Comparison of ENCODE assay signal across 21 cellular contexts in the genomic region with DNA sequence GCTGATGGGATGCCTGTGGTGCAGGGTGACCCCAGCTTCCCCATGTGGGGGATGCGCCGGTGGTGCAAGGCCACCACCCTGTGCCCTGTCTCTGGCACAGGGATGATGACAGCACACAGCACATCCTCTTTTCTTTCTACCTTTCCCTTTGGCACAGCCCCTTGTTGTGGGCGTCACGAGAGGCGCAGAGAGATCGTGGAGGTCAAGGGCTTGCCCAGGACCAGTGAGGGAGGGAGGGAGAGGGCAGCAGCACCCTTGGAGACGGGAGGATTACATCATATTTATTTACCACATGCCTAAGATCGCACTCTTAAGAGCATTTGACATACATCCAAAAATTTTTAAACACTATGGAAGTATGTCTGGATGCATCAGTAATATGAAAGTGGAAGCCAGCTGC. TPM values are rescaled to one million over a fixed set of nuclear protein-coding genes. Genes with fewer than 3 reads are reported as not detected.
DNase-seq lines count a peak whose midpoint lies in the region; ATAC-seq and TF ChIP-seq lines count a peak whose summit lies in the region.
"Had no signal": no experiment of that assay in that cellular context is flagged by ENCODE, and none has a peak within 500 bp of the region (broad histone marks: within the 10 kb centered on the region; RNA-seq: fewer than 3 reads in every experiment).

No MANE protein-coding gene starts in this region.

- no peak for TF ChIP-seq CTCF in brain (conservative IDR thresholded peaks at IDR 0.05)
- TF ChIP-seq CTCF in heart right ventricle (IDR thresholded peaks at IDR 0.05), result no peak
- TF ChIP-seq CTCF in psoas muscle (IDR thresholded peaks at IDR 0.05), result no peak
- no peak for TF ChIP-seq CTCF in PC-3 (conservative IDR thresholded peaks at IDR 0.05; ENCODE audit: low read depth, low read length)

- H3K9me3 Mint-ChIP-seq in brain, result no peaks in the 10 kb centered on the region
- no peaks in the 10 kb centered on the region for H3K9me3 Mint-ChIP-seq in activated T-helper 2 cell treated with anti-CD3 and anti-CD28 coated beads, Interferon-gamma antibody, Interleukin-2, Interleukin-4, amounts not matched to agents 10 μg/mL and 5 μg/mL and 100 μg/mL, durations not matched to agents 14 hours and 24 hours and 36 hours
- H3K9me3 Mint-ChIP-seq: activated naive CD8-positive, alpha-beta T cell treated with anti-CD3 and anti-CD28 coated beads, Interleukin-2, amount 50 U/mL, for 24 hours; activated T-cell treated with anti-CD3 and anti-CD28 coated beads, Interleukin-2, amount 50 U/mL, for 72 hours had no signal

- no peaks in the 10 kb centered on the region for H3K27me3 Mint-ChIP-seq in brain
- peaks cover 2% of the 10 kb centered on the region for H3K27me3 Mint-ChIP-seq in activated T-helper 2 cell treated with anti-CD3 and anti-CD28 coated beads, Interferon-gamma antibody, Interleukin-2, Interleukin-4, amounts not matched to agents 10 μg/mL and 5 μg/mL and 100 μg/mL, durations not matched to agents 14 hours and 24 hours and 36 hours (ENCODE audit: low read depth)
- H3K27me3 Mint-ChIP-seq: activated naive CD8-positive, alpha-beta T cell treated with anti-CD3 and anti-CD28 coated beads, Interleukin-2, amount 50 U/mL, for 24 hours had no signal

- H3K36me3 Mint-ChIP-seq in brain, result peaks cover 6% of the 10 kb centered on the region
- no peaks in the 10 kb centered on the region for H3K36me3 Mint-ChIP-seq in activated T-helper 2 cell treated with anti-CD3 and anti-CD28 coated beads, Interferon-gamma antibody, Interleukin-2, Interleukin-4, amounts not matched to agents 10 μg/mL and 5 μg/mL and 100 μg/mL, durations not matched to agents 14 hours and 24 hours and 36 hours (ENCODE audit: low read depth)

- H3K4me1 Mint-ChIP-seq in brain, result peaks cover 21% of the 10 kb centered on the region
- peaks cover 7% of the 10 kb centered on the region for H3K4me1 Mint-ChIP-seq in activated T-helper 2 cell treated with anti-CD3 and anti-CD28 coated beads, Interferon-gamma antibody, Interleukin-2, Interleukin-4, amounts not matched to agents 10 μg/mL and 5 μg/mL and 100 μg/mL, durations not matched to agents 14 hours and 24 hours and 36 hours (ENCODE audit: low read depth)

- H3K4me2 ChIP-seq in BLaER1 (peak overlapping the region; percentile 99), PC-3 (ENCODE audit: low read length) (no peak overlapping the region)
- H3K4me2 ChIP-seq: hepatocyte, SK-N-SH had no signal

- no TSS peak for BruUV-seq in PC-3 (replicated peaks; lab: Mats Ljungman, UMichigan)

- H3K9ac ChIP-seq in BLaER1 (0 out of 2 replicates have a peak overlapping the region, but pooled peaks have one; percentile 15), rectal smooth muscle tissue (ENCODE audit: low read length) (no peak overlapping the region), PC-3 (ENCODE audit: low read length) (no peak overlapping the region)
- H3K9ac ChIP-seq: SK-N-SH had no signal

- H3K4me3 Mint-ChIP-seq in brain, result no peak overlapping the region
- H3K4me3 Mint-ChIP-seq in activated T-helper 2 cell treated with anti-CD3 and anti-CD28 coated beads, Interferon-gamma antibody, Interleukin-2, Interleukin-4, amounts not matched to agents 10 μg/mL and 5 μg/mL and 100 μg/mL, durations not matched to agents 14 hours and 24 hours and 36 hours (ENCODE audit: low read depth), result no peak overlapping the region
- H3K4me3 Mint-ChIP-seq: activated naive CD8-positive, alpha-beta T cell treated with anti-CD3 and anti-CD28 coated beads, Interleukin-2, amount 50 U/mL, for 24 hours; activated T-cell treated with anti-CD3 and anti-CD28 coated beads, Interleukin-2, amount 50 U/mL, for 72 hours had no signal

- H3K4me3 ChIP-seq in BLaER1 (no peak overlapping the region), heart right ventricle (no peak overlapping the region), rectal smooth muscle tissue (ENCODE audit: low read length) (no peak overlapping the region), psoas muscle (no peak overlapping the region), PC-3 (ENCODE audit: low read length) (no peak overlapping the region)
- H3K4me3 ChIP-seq: hepatocyte, thyroid gland had no signal

- no peaks in the 10 kb centered on the region for H3K9me3 ChIP-seq in BLaER1
- no peaks in the 10 kb centered on the region for H3K9me3 ChIP-seq in heart right ventricle
- H3K9me3 ChIP-seq in psoas muscle, result no peaks in the 10 kb centered on the region
- no peaks in the 10 kb centered on the region for H3K9me3 ChIP-seq in PC-3 (ENCODE audit: low read length)
- H3K9me3 ChIP-seq: SK-N-SH, thyroid gland had no signal

- no peaks in the 10 kb centered on the region for H3F3A ChIP-seq in PC-3 (ENCODE audit: low read length, unreplicated experiment)

- H3K27ac ChIP-seq in BLaER1, result peak overlapping the region; percentile 38; the same call in 1 of the 2 replicates
- peak overlapping the region; percentile 18 to 70 (median 36) for H3K27ac ChIP-seq in heart right ventricle
- peak overlapping the region; percentile 82 for H3K27ac ChIP-seq in rectal smooth muscle tissue (ENCODE audit: low read depth, low read length)
- H3K27ac ChIP-seq in psoas muscle, result no peak overlapping the region
- H3K27ac ChIP-seq in PC-3 (ENCODE audit: low read length), result no peak overlapping the region
- H3K27ac ChIP-seq: hepatocyte had no signal

- H2AFZ ChIP-seq in PC-3 (ENCODE audit: low read length), result no peak overlapping the region
- H2AFZ ChIP-seq: hepatocyte had no signal

- no peaks in the 10 kb centered on the region for H3K9me2 ChIP-seq in PC-3 (replicated peaks; ENCODE audit: low read length)
- H3K9me2 ChIP-seq: SK-N-SH had no signal

- WGBS in heart right ventricle, 2 donors, result 51 to 72% methylated on average over 8 of the region's 8 CpGs
- 65 to 84% (median 71%) methylated on average over 8 of the region's 8 CpGs for WGBS in psoas muscle, 3 donors

- DNase-seq in heart right ventricle (no peak), psoas muscle (no peak), PC-3 (no peak)
- no peak for DNase-seq in activated T-helper 2 cell treated with anti-CD3 and anti-CD28 coated beads, Interferon-gamma antibody, Interleukin-2, Interleukin-4, amounts not matched to agents 10 μg/mL and 5 μg/mL and 100 μg/mL, durations not matched to agents 14 hours and 24 hours and 36 hours (ENCODE audit: low spot score)
- DNase-seq in stimulated activated naive CD8-positive, alpha-beta T cell treated with anti-CD3 and anti-CD28 coated beads, Interleukin-15, Interleukin-2, amounts not matched to agents 100 U/mL and 50 U/mL, for 24 hours, result no peak
- DNase-seq: activated CD4-positive, alpha-beta T cell treated with anti-CD3 and anti-CD28 coated beads, Interleukin-2, amount 50 U/mL, for 48 hours; activated naive CD8-positive, alpha-beta T cell treated with anti-CD3 and anti-CD28 coated beads, Interleukin-2, amount 50 U/mL, for 24 hours; activated T-cell treated with anti-CD3 and anti-CD28 coated beads, Interleukin-2, amount 50 U/mL, for 72 hours; COR-L47; GDM1; MV-4-11; NCI-H2081 treated with DMSO at 0.1 percent for 48 hours; NCI-H526; OCI-M1; SK-N-SH; stimulated activated CD4-positive, alpha-beta T cell treated with anti-CD3 and anti-CD28 coated beads, Interleukin-2, amount 100 ng/mL, for 24 hours; thyroid gland had no signal

- peaks cover 57% of the 10 kb centered on the region for H4K20me1 ChIP-seq in BLaER1
- H4K20me1 ChIP-seq in PC-3 (ENCODE audit: low read length), result no peaks in the 10 kb centered on the region

- no peaks in the 10 kb centered on the region for H3K79me2 ChIP-seq in PC-3 (ENCODE audit: low read length)

- no peaks in the 10 kb centered on the region for H3K27me3 ChIP-seq in BLaER1
- H3K27me3 ChIP-seq in heart right ventricle, result no peaks in the 10 kb centered on the region
- H3K27me3 ChIP-seq in rectal smooth muscle tissue (ENCODE audit: control insufficient read depth, insufficient read depth, low read length), result no peaks in the 10 kb centered on the region
- no peaks in the 10 kb centered on the region for H3K27me3 ChIP-seq in psoas muscle (ENCODE audit: insufficient read depth in 3 of 3, low read length in 2 of 3)
- H3K27me3 ChIP-seq in PC-3 (ENCODE audit: low read length), result no peaks in the 10 kb centered on the region
- H3K27me3 ChIP-seq: hepatocyte, thyroid gland had no signal

- H3K4me1 ChIP-seq in BLaER1 (peaks cover 79% of the 10 kb centered on the region), heart right ventricle (peaks cover 26 to 60% (median 47%) of the 10 kb centered on the region in 9 donors), rectal smooth muscle tissue (ENCODE audit: control insufficient read depth, insufficient read depth, low read length) (peaks cover 13% of the 10 kb centered on the region), psoas muscle (no peaks in the 10 kb centered on the region), PC-3 (ENCODE audit: insufficient read depth, low read length) (no peaks in the 10 kb centered on the region)

- intact Hi-C loops in heart right ventricle (cut with DNase I), result no loop called here
- intact Hi-C loops in activated T-helper 2 cell treated with anti-CD3 and anti-CD28 coated beads, Interferon-gamma antibody, Interleukin-2, Interleukin-4, amounts not matched to agents 10 μg/mL and 5 μg/mL and 100 μg/mL, durations not matched to agents 14 hours and 24 hours and 36 hours (cut with micrococcal nuclease), result no loop called here
- intact Hi-C loops in psoas muscle (cut with DNase I), result no loop called here
- intact Hi-C loops in PC-3 (cut with micrococcal nuclease), result no loop called here

- H3K36me3 ChIP-seq in BLaER1, result peaks cover 55% of the 10 kb centered on the region
- H3K36me3 ChIP-seq in heart right ventricle, result peaks cover 0 to 71% (median 4%) of the 10 kb centered on the region in 9 donors
- peaks cover 2% of the 10 kb centered on the region for H3K36me3 ChIP-seq in rectal smooth muscle tissue (ENCODE audit: control insufficient read depth, insufficient read depth, low read length)
- H3K36me3 ChIP-seq in psoas muscle (ENCODE audit: insufficient read depth in 1 of 2, low read depth in 1 of 2), result peaks cover 0 to 23% of the 10 kb centered on the region in 2 donors
- 0 out of 2 replicates have a peak, but pooled peaks cover 2% of the 10 kb centered on the region for H3K36me3 ChIP-seq in PC-3 (ENCODE audit: low read depth, low read length)

- H3K27ac Mint-ChIP-seq in brain, result peak overlapping the region; percentile 2 to 75 (median 62)
- H3K27ac Mint-ChIP-seq in activated T-helper 2 cell treated with anti-CD3 and anti-CD28 coated beads, Interferon-gamma antibody, Interleukin-2, Interleukin-4, amounts not matched to agents 10 μg/mL and 5 μg/mL and 100 μg/mL, durations not matched to agents 14 hours and 24 hours and 36 hours, result no peak overlapping the region
- H3K27ac Mint-ChIP-seq: activated naive CD8-positive, alpha-beta T cell treated with anti-CD3 and anti-CD28 coated beads, Interleukin-2, amount 50 U/mL, for 24 hours; activated T-cell treated with anti-CD3 and anti-CD28 coated beads, Interleukin-2, amount 50 U/mL, for 72 hours had no signal

- ATAC-seq in heart right ventricle (peak in 1 of 8 donors; percentile 24), psoas muscle (no peak), PC-3 (no peak)
- no peak for ATAC-seq in stimulated activated naive CD8-positive, alpha-beta T cell treated with anti-CD3 and anti-CD28 coated beads, Interleukin-15, Interleukin-2, amounts not matched to agents 100 U/mL and 50 U/mL, for 24 hours
- ATAC-seq: activated naive CD8-positive, alpha-beta T cell treated with anti-CD3 and anti-CD28 coated beads, Interleukin-2, amount 50 U/mL, for 24 hours; activated T-cell treated with anti-CD3 and anti-CD28 coated beads, Interleukin-2, amount 50 U/mL, for 72 hours had no signal

- CTCF ChIA-PET in PC-3 (lab: Charles Lee), result no interaction called here

- POLR2A ChIA-PET in PC-3 (lab: Charles Lee; ENCODE audit: unreplicated experiment), result no interaction called here

RNA-seq across cellular contexts. Expression of gene WFS1, which starts 12.6 kb away (rescaled TPM):
- polyA plus RNA-seq in brain (ENCODE audit: insufficient read depth, low read depth, low replicate concordance) (39.2 TPM), heart right ventricle (10 to 100 TPM; 35.0 to 58.7 TPM), psoas muscle (10 to 100 TPM in 1 of 3 donors, 1 to 10 TPM in 2; 5.9 to 13.2 (median 7.0) TPM)
- total RNA-seq in heart right ventricle (100 to 1,000 TPM in 3 of 10 donors, 10 to 100 TPM in 7; 53.3 to 119 (median 78.3) TPM), psoas muscle (10 to 100 TPM in 2 of 4 donors, 1 to 10 TPM in 2; 8.0 to 13.3 (median 10.0) TPM), PC-3 (2014; rRNA removed) (35.7 and 45.5 TPM in 2 replicates)
- 4.4 and 5.9 TPM in 2 replicates for total RNA-seq in activated T-helper 2 cell treated with anti-CD3 and anti-CD28 coated beads, Interferon-gamma antibody, Interleukin-2, Interleukin-4, amounts not matched to agents 10 μg/mL and 5 μg/mL and 100 μg/mL, durations not matched to agents 14 hours and 24 hours and 36 hours

Comparison
In these comparisons a context has a peak if more than half of its experiments do, and no peak if none do; other contexts are left out.
1. H3K27ac ChIP-seq: peak in BLaER1 (single experiment), heart right ventricle (10 of 10) and rectal smooth muscle tissue (single experiment); none in psoas muscle (single experiment) and PC-3 (single experiment).